In genomic region chr9:2686884-2687283, GRCh38 we compare ENCODE assay signal across 27 cellular contexts. TPM values are rescaled to one million over a fixed set of nuclear protein-coding genes. Genes with fewer than 3 reads are reported as not detected.
"Had no signal": no experiment of that assay in that cellular context is flagged by ENCODE, and none has a peak within 500 bp of the region (broad histone marks: within the 10 kb centered on the region; RNA-seq: fewer than 3 reads in every experiment).

No MANE protein-coding gene starts in this region.

- H3K27ac ChIP-seq: brain microvascular endothelial cell, cardiac muscle cell, SK-N-MC had no signal

- DNase-seq: activated B cell treated with CpG ODN at 0.5 μM for 24 hours; activated CD4-positive, alpha-beta memory T cell treated with anti-CD3 and anti-CD28 coated beads, Interleukin-2, amount 10 ng/mL, durations not matched to agents 7 days and 5 days; activated CD4-positive, alpha-beta T cell treated with anti-CD3 and anti-CD28 coated beads, Interleukin-2, amount 50 U/mL, for 1 hour; activated gamma-delta T cell treated with Interleukin-2 at 50 U/mL for 16 hours; activated naive CD4-positive, alpha-beta T cell treated with anti-CD3 and anti-CD28 coated beads, Interleukin-2, amount 10 ng/mL, durations not matched to agents 7 days and 5 days; activated naive CD8-positive, alpha-beta T cell treated with anti-CD3 and anti-CD28 coated beads for 36 hours; activated T-cell treated with anti-CD3 and anti-CD28 coated beads for 4 hours; activated T-cell treated with anti-CD3 and anti-CD28 coated beads, Interleukin-2, amount 50 U/mL, for 72 hours; brain microvascular endothelial cell; KG1; NCI-H1092; NCI-H1417 treated with DMSO at 0.1 percent for 48 hours; NCI-H187; NCI-H2081; NCI-H510A treated with DMSO at 0.1 percent for 48 hours; NCI-H69; SIG-M5; T-cell had no signal

- H3K4me3 Mint-ChIP-seq: activated B cell treated with CpG ODN at 0.5 μM for 24 hours; activated CD4-positive, alpha-beta memory T cell treated with anti-CD3 and anti-CD28 coated beads, Interleukin-2, amount 10 ng/mL, durations not matched to agents 7 days and 5 days; activated naive CD4-positive, alpha-beta T cell treated with anti-CD3 and anti-CD28 coated beads, Interleukin-2, amount 10 ng/mL, durations not matched to agents 7 days and 5 days; activated naive CD8-positive, alpha-beta T cell treated with anti-CD3 and anti-CD28 coated beads for 36 hours; activated T-cell treated with anti-CD3 and anti-CD28 coated beads, Interleukin-2, amount 50 U/mL, for 72 hours; T-cell; T-helper 2 cell treated with Interferon-gamma antibody and Interleukin-4, amounts not matched to agents 5 μg/mL and 100 μg/mL, for 36 hours had no signal

- H3K36me3 Mint-ChIP-seq: activated naive CD4-positive, alpha-beta T cell treated with anti-CD3 and anti-CD28 coated beads, Interleukin-2, amount 10 ng/mL, durations not matched to agents 7 days and 5 days; activated naive CD8-positive, alpha-beta T cell treated with anti-CD3 and anti-CD28 coated beads for 36 hours had no signal

- H3K27me3 ChIP-seq: brain microvascular endothelial cell, cardiac muscle cell had no signal

- H3K4me1 Mint-ChIP-seq: activated B cell treated with CpG ODN at 0.5 μM for 24 hours; activated CD4-positive, alpha-beta memory T cell treated with anti-CD3 and anti-CD28 coated beads, Interleukin-2, amount 10 ng/mL, durations not matched to agents 7 days and 5 days; activated naive CD4-positive, alpha-beta T cell treated with anti-CD3 and anti-CD28 coated beads, Interleukin-2, amount 10 ng/mL, durations not matched to agents 7 days and 5 days; activated naive CD8-positive, alpha-beta T cell treated with anti-CD3 and anti-CD28 coated beads for 36 hours; T-cell had no signal

- H3K4me3 ChIP-seq: cardiac muscle cell, SK-N-MC had no signal

- H3K27me3 Mint-ChIP-seq: activated B cell treated with CpG ODN at 0.5 μM for 24 hours; activated CD4-positive, alpha-beta memory T cell treated with anti-CD3 and anti-CD28 coated beads, Interleukin-2, amount 10 ng/mL, durations not matched to agents 7 days and 5 days; activated naive CD4-positive, alpha-beta T cell treated with anti-CD3 and anti-CD28 coated beads, Interleukin-2, amount 10 ng/mL, durations not matched to agents 7 days and 5 days; activated naive CD8-positive, alpha-beta T cell treated with anti-CD3 and anti-CD28 coated beads for 36 hours had no signal

- H3K36me3 ChIP-seq: brain microvascular endothelial cell, cardiac muscle cell had no signal

- H3K27ac Mint-ChIP-seq: activated B cell treated with CpG ODN at 0.5 μM for 24 hours; activated CD4-positive, alpha-beta memory T cell treated with anti-CD3 and anti-CD28 coated beads, Interleukin-2, amount 10 ng/mL, durations not matched to agents 7 days and 5 days; activated naive CD4-positive, alpha-beta T cell treated with anti-CD3 and anti-CD28 coated beads, Interleukin-2, amount 10 ng/mL, durations not matched to agents 7 days and 5 days; activated naive CD8-positive, alpha-beta T cell treated with anti-CD3 and anti-CD28 coated beads for 36 hours; activated T-cell treated with anti-CD3 and anti-CD28 coated beads, Interleukin-2, amount 50 U/mL, for 72 hours; activated T-helper 2 cell treated with anti-CD3 and anti-CD28 coated beads, Interferon-gamma antibody, Interleukin-2, Interleukin-4, amounts not matched to agents 10 μg/mL and 5 μg/mL and 100 μg/mL, durations not matched to agents 14 hours and 24 hours and 36 hours; T-cell; T-helper 2 cell treated with Interferon-gamma antibody and Interleukin-4, amounts not matched to agents 5 μg/mL and 100 μg/mL, for 36 hours had no signal

- ATAC-seq: activated T-cell treated with anti-CD3 and anti-CD28 coated beads, Interleukin-2, amount 50 U/mL, for 72 hours; T-cell had no signal

RNA-seq across cellular contexts. Expression of gene KCNV2, which starts 30.4 kb away (rescaled TPM):
- total RNA-seq: activated B cell treated with CpG ODN at 0.5 μM for 24 hours; activated CD4-positive, alpha-beta memory T cell treated with anti-CD3 and anti-CD28 coated beads, Interleukin-2, amount 10 ng/mL, durations not matched to agents 7 days and 5 days; activated CD8-positive, alpha-beta memory T cell treated with anti-CD3 and anti-CD28 coated beads for 36 hours; activated naive CD8-positive, alpha-beta T cell treated with anti-CD3 and anti-CD28 coated beads for 36 hours; activated T-cell treated with anti-CD3 and anti-CD28 coated beads, Interleukin-2, amount 50 U/mL, for 72 hours; activated T-helper 2 cell treated with anti-CD3 and anti-CD28 coated beads, Interferon-gamma antibody, Interleukin-2, Interleukin-4, amounts not matched to agents 10 μg/mL and 5 μg/mL and 100 μg/mL, durations not matched to agents 14 hours and 24 hours and 36 hours; cardiac muscle cell; LHCN-M2; M059J; OCI-LY7; RPMI7951; T-cell had no signal
